ENCODE assay signal across 10 cellular contexts in the genomic region with DNA sequence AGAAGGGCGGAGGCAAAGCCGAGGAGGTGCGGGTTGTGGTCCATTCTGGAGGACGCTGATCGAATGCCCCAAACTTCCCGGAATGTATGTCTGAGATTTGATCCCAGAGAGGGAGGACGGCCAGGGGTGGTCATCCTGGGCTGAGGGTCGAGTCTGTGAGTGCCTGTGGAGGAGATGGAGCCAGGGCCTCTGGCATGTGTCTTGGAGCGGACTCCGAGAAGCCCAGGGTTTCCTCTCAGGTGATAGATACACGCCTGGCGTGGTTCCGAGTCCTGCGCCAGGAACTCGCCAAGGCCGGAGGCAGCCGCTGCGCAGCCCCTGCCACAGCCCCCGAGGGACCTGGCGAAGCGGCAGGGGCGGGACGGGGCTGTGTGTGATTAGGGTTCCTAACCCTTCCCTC. TPM values are rescaled to one million over a fixed set of nuclear protein-coding genes. Genes with fewer than 3 reads are reported as not detected.
A peak's percentile ranks its signal among the peaks of the same experiment; 100 is the strongest.
DNase-seq lines count a peak whose midpoint lies in the region; ATAC-seq and TF ChIP-seq lines count a peak whose summit lies in the region.
"Had no signal": no experiment of that assay in that cellular context is flagged by ENCODE, and none has a peak within 500 bp of the region (broad histone marks: within the 10 kb centered on the region; RNA-seq: fewer than 3 reads in every experiment).

No MANE protein-coding gene starts in this region.

- peaks cover 2% of the 10 kb centered on the region for H3K36me3 Mint-ChIP-seq in activated naive CD4-positive, alpha-beta T cell treated with anti-CD3 and anti-CD28 coated beads, Interleukin-2, amount 10 ng/mL, durations not matched to agents 7 days and 5 days

- H3K4me1 ChIP-seq in ectodermal cell (ENCODE audit: control insufficient read depth, insufficient read depth, low read length) (no peaks in the 10 kb centered on the region), right lobe of liver (no peaks in the 10 kb centered on the region)

- TF ChIP-seq POLR2A in right lobe of liver (IDR thresholded peaks at IDR 0.05) = no peak

- H3K27me3 Mint-ChIP-seq in activated naive CD4-positive, alpha-beta T cell treated with anti-CD3 and anti-CD28 coated beads, Interleukin-2, amount 10 ng/mL, durations not matched to agents 7 days and 5 days = peaks cover 16% of the 10 kb centered on the region

- no peaks in the 10 kb centered on the region for H3K4me1 Mint-ChIP-seq in activated naive CD4-positive, alpha-beta T cell treated with anti-CD3 and anti-CD28 coated beads, Interleukin-2, amount 10 ng/mL, durations not matched to agents 7 days and 5 days
- H3K4me1 Mint-ChIP-seq: activated naive CD8-positive, alpha-beta T cell treated with anti-CD3 and anti-CD28 coated beads for 36 hours had no signal

- H3K27ac Mint-ChIP-seq in activated naive CD4-positive, alpha-beta T cell treated with anti-CD3 and anti-CD28 coated beads, Interleukin-2, amount 10 ng/mL, durations not matched to agents 7 days and 5 days = no peak overlapping the region
- H3K27ac Mint-ChIP-seq: activated naive CD8-positive, alpha-beta T cell treated with anti-CD3 and anti-CD28 coated beads for 36 hours had no signal

- intact Hi-C loops in right lobe of liver (cut with DNase I) = no loop called here

- TF ChIP-seq CTCF in right lobe of liver (IDR thresholded peaks at IDR 0.05) = no peak

- H3K4me3 Mint-ChIP-seq in activated naive CD4-positive, alpha-beta T cell treated with anti-CD3 and anti-CD28 coated beads, Interleukin-2, amount 10 ng/mL, durations not matched to agents 7 days and 5 days = no peak overlapping the region
- H3K4me3 Mint-ChIP-seq: activated naive CD8-positive, alpha-beta T cell treated with anti-CD3 and anti-CD28 coated beads for 36 hours had no signal

- CTCF ChIA-PET in activated naive CD4-positive, alpha-beta T cell treated with anti-CD3 and anti-CD28 coated beads, Interleukin-2, amount 10 ng/mL, durations not matched to agents 7 days and 5 days (lab: Charles Lee) = no interaction called here

- H3K27me3 ChIP-seq in H7 (ENCODE audit: control insufficient read depth, insufficient read depth, low read length) = no peaks in the 10 kb centered on the region
- no peaks in the 10 kb centered on the region for H3K27me3 ChIP-seq in ectodermal cell (ENCODE audit: control insufficient read depth, insufficient read depth, low read length, poor library complexity, severe bottlenecking)
- no peaks in the 10 kb centered on the region for H3K27me3 ChIP-seq in right lobe of liver

- H3K27ac ChIP-seq in ectodermal cell (ENCODE audit: insufficient read depth, low read depth, low read length, poor library complexity, severe bottlenecking) = no peak overlapping the region
- H3K27ac ChIP-seq in right lobe of liver = no peak overlapping the region
- peak overlapping the region in 8 of 21 experiments; percentile 8 to 72 (median 32) for H3K27ac ChIP-seq in skin epidermis

- DNase-seq in H7 = peak; percentile 26
- peak in 1 of 3 donors; percentile 27 for DNase-seq in right lobe of liver
- DNase-seq in activated naive CD4-positive, alpha-beta T cell treated with anti-CD3 and anti-CD28 coated beads, Interleukin-2, amount 10 ng/mL, durations not matched to agents 7 days and 5 days = no peak
- no peak for DNase-seq in activated CD4-positive, alpha-beta T cell treated with anti-CD3 and anti-CD28 coated beads, Interleukin-2, amount 50 U/mL, for 1 hour
- DNase-seq in COLO829 (ENCODE audit: low spot score) = no peak
- no peak for DNase-seq in dermis blood vessel endothelial cell
- DNase-seq: activated naive CD8-positive, alpha-beta T cell treated with anti-CD3 and anti-CD28 coated beads for 36 hours; PC-3 had no signal

- ATAC-seq in right lobe of liver = peak in 1 of 4 donors; percentile 25
- ATAC-seq: PC-3 had no signal

- H3K36me3 ChIP-seq in H7 (replicated peaks; ENCODE audit: control insufficient read depth, insufficient read depth, low read length) (no peaks in the 10 kb centered on the region), ectodermal cell (ENCODE audit: control insufficient read depth, insufficient read depth, low read length) (no peaks in the 10 kb centered on the region), right lobe of liver (no peaks in the 10 kb centered on the region)

- WGBS in ectodermal cell, 2 experiments = 77 to 79% methylated on average over 23 of the region's 23 CpGs
- 4% methylated on average over 11 of the region's 23 CpGs for WGBS in right lobe of liver (ENCODE audit: insufficient coverage, low coverage, low lambda C conversion rate, missing lambda C conversion rate)

- peaks cover 69% of the 10 kb centered on the region for H3K9me3 Mint-ChIP-seq in activated naive CD4-positive, alpha-beta T cell treated with anti-CD3 and anti-CD28 coated beads, Interleukin-2, amount 10 ng/mL, durations not matched to agents 7 days and 5 days

- H3K4me3 ChIP-seq in H7 (ENCODE audit: insufficient read depth, low read depth, low read length) (peak overlapping the region; percentile 13; the same call in 1 of the 2 replicates), ectodermal cell (ENCODE audit: insufficient read depth, low read depth, low read length) (peak overlapping the region; percentile 34), right lobe of liver (peak overlapping the region; percentile 23 to 50 (median 41)), skin epidermis (peak overlapping the region; percentile 33 to 56 (median 37))

- H3K9me3 ChIP-seq in ectodermal cell (ENCODE audit: control insufficient read depth, low read length) (peaks cover 10% of the 10 kb centered on the region), right lobe of liver (peaks cover 0 to 16% (median 2%) of the 10 kb centered on the region in 4 donors)

RNA-seq across cellular contexts. Expression of gene ZNF454, which starts 0.4 kb away (rescaled TPM):
- total RNA-seq in H7 (2014; rRNA removed; shearing (Covaris generic)) = 0.14 and 1.3 TPM in 2 replicates
- polyA plus RNA-seq in ectodermal cell (2013, experiment 1 of 4) = 1.9 TPM
- 2.9 TPM for polyA plus RNA-seq in ectodermal cell (2013, experiment 2 of 4)
- polyA plus RNA-seq in ectodermal cell (2013, experiment 3 of 4) = 1.7 TPM
- 1.9 TPM for polyA plus RNA-seq in ectodermal cell (2013, experiment 4 of 4)
- total RNA-seq in right lobe of liver (under 1 TPM in 5 of 6 experiments, not detected in 1; 0.12 to 0.39 (median 0.27) TPM), dermis blood vessel endothelial cell (0.47 and 1.0 TPM in 2 replicates)
- total RNA-seq: activated naive CD8-positive, alpha-beta T cell treated with anti-CD3 and anti-CD28 coated beads for 36 hours; PC-3 had no signal

RNA-seq across cellular contexts. Expression of gene ZFP2, which starts 45.6 kb away (rescaled TPM):
- total RNA-seq in H7 (2014; rRNA removed; shearing (Covaris generic)) = 0.28 and 1.3 TPM in 2 replicates
- 3.8 TPM for polyA plus RNA-seq in ectodermal cell (2013, experiment 1 of 4)
- 6.2 TPM for polyA plus RNA-seq in ectodermal cell (2013, experiment 2 of 4)
- 5.0 TPM for polyA plus RNA-seq in ectodermal cell (2013, experiment 3 of 4)
- polyA plus RNA-seq in ectodermal cell (2013, experiment 4 of 4) = 5.8 TPM
- total RNA-seq in right lobe of liver (under 1 TPM; 0.18 to 0.71 (median 0.45) TPM), dermis blood vessel endothelial cell (0.60 and 1.0 TPM in 2 replicates)

RNA-seq across cellular contexts. Expression of gene GRM6, which starts 53.8 kb away (rescaled TPM):
- not detected in 2 replicates for total RNA-seq in H7 (2014; rRNA removed; shearing (Covaris generic))
- not detected for polyA plus RNA-seq in ectodermal cell (2013, experiment 1 of 4)
- not detected for polyA plus RNA-seq in ectodermal cell (2013, experiment 2 of 4)
- polyA plus RNA-seq in ectodermal cell (2013, experiment 3 of 4) = not detected
- polyA plus RNA-seq in ectodermal cell (2013, experiment 4 of 4) = not detected
- total RNA-seq in right lobe of liver = under 1 TPM in 1 of 6 experiments, not detected in 5; 0.05 TPM
- total RNA-seq in dermis blood vessel endothelial cell = not detected in 2 replicates
- total RNA-seq: activated naive CD8-positive, alpha-beta T cell treated with anti-CD3 and anti-CD28 coated beads for 36 hours; PC-3 had no signal
